1 cellular context compared by ENCODE assay signal in genomic region chr4:189202869-189203271, GRCh38.
TF ChIP-seq lines count a peak whose summit lies in the region.

No MANE protein-coding gene starts in this region.

TF ChIP-seq in WTC11, 78 proteins besides CTCF, POLR2A, EP300 and RAD21 (continued from another document):
- TF ChIP-seq ZNF138 (CRISPR knock-in tag; conservative IDR thresholded peaks at IDR 0.05), result no peak
- TF ChIP-seq GABPB1 (CRISPR knock-in tag; IDR thresholded peaks at IDR 0.05), result no peak
- no peak for TF ChIP-seq ZNF263 (CRISPR knock-in tag; IDR thresholded peaks at IDR 0.05; ENCODE audit: low read depth)
- no peak for TF ChIP-seq ATF1 (CRISPR knock-in tag; IDR thresholded peaks at IDR 0.05)
- no peak for TF ChIP-seq TCF7 (CRISPR knock-in tag; IDR thresholded peaks at IDR 0.05; ENCODE audit: low read depth)
- TF ChIP-seq ZNF232 (CRISPR knock-in tag; IDR thresholded peaks at IDR 0.05), result no peak
